Comparison of ENCODE assay signal across 9 cellular contexts in the genomic region with DNA sequence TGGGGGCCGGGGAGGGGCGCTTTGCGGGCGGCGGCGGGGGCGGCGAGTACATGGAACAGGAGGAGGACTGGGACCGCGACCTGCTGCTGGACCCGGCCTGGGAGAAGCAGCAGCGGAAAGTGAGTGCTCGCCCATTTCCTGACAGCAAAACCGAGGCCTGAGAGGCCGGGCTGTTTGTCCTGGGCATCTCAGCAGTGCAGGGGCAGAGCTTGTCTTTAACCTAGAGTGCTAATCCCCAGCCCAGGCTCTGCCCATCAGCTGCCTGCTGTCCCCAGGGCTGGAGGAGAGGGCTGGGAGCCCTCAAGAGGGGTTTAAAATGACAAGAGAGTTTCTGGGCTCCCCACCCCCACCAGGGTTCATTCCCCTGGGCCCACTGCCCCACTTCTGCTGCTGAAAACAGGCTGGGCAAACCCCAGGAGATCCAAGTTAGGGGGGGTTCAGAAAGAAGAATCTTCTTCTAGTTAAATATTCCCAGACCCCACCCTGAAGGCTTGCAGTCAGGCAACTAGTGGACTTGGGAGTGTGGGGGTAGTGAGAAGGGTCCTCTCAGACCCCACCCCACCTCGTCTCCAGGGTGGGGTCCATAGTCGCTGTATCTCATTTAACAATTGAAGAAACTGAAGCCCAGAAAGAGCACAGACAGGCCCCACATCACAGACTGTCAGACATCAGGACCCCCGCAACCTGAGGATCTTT. TPM values are rescaled to one million over a fixed set of nuclear protein-coding genes. Genes with fewer than 3 reads are reported as not detected.
A peak's percentile ranks its signal among the peaks of the same experiment; 100 is the strongest.
DNase-seq lines count a peak whose midpoint lies in the region; ATAC-seq and TF ChIP-seq lines count a peak whose summit lies in the region.
"Had no signal": no experiment of that assay in that cellular context is flagged by ENCODE, and none has a peak within 500 bp of the region (broad histone marks: within the 10 kb centered on the region; RNA-seq: fewer than 3 reads in every experiment).

No MANE protein-coding gene starts in this region.

- H3K27me3 ChIP-seq in CD8-positive, alpha-beta T cell (ENCODE audit: insufficient read depth, low read length): no peaks in the 10 kb centered on the region
- no peaks in the 10 kb centered on the region; the same call in 1 of the 2 replicates for H3K27me3 ChIP-seq in HUES48 (ENCODE audit: control insufficient read depth, insufficient read depth, low read length)

- no peaks in the 10 kb centered on the region for H3K9me3 ChIP-seq in CD8-positive, alpha-beta T cell (ENCODE audit: low read length)
- no peaks in the 10 kb centered on the region for H3K9me3 ChIP-seq in HUES48 (ENCODE audit: control insufficient read depth, insufficient read depth, low read length)

- peaks cover 31% of the 10 kb centered on the region for H3K4me1 ChIP-seq in CD8-positive, alpha-beta T cell (ENCODE audit: insufficient read depth, low read length)
- peaks cover 18% of the 10 kb centered on the region; the same call in 1 of the 2 replicates for H3K4me1 ChIP-seq in HUES48 (ENCODE audit: control insufficient read depth, insufficient read depth, low read length)

- no peak overlapping the region for H3K27ac ChIP-seq in CD8-positive, alpha-beta T cell (ENCODE audit: low read depth, low read length)
- peak overlapping the region; percentile 29 for H3K27ac ChIP-seq in HUES48 (ENCODE audit: low read depth, low read length)

- no peak overlapping the region for H3K4me3 ChIP-seq in CD8-positive, alpha-beta T cell (ENCODE audit: low read depth, low read length)
- peak overlapping the region; percentile 71 for H3K4me3 ChIP-seq in HUES48 (ENCODE audit: low read depth, low read length)

- no peak for ATAC-seq in CD8-positive, alpha-beta T cell

- peak overlapping the region; percentile 84 for H3K4me3 Mint-ChIP-seq in CD8-positive, alpha-beta T cell
- H3K4me3 Mint-ChIP-seq in MCF 10A (ENCODE audit: unreplicated experiment): peak overlapping the region; percentile 78
- peak overlapping the region; percentile 71 for H3K4me3 Mint-ChIP-seq in nephron progenitor cell

- DNase-seq in CD8-positive, alpha-beta T cell: no peak
- DNase-seq in MCF 10A (ENCODE audit: unreplicated experiment) (no peak), nephron progenitor cell (peak; percentile 41), NCI-H345 (lab: John Stamatoyannopoulos, UW) (no peak), SW 1271 (lab: John Stamatoyannopoulos, UW) (no peak), NOMO-1 (lab: John Stamatoyannopoulos, UW; ENCODE audit: unreplicated experiment in 2 of 2) (no peak), NCI-H2081 treated with DMSO at 0.1 percent for 48 hours (lab: John Stamatoyannopoulos, UW) (no peak)
- DNase-seq: small intestine had no signal

- POLR2A ChIA-PET in CD8-positive, alpha-beta T cell (lab: Charles Lee): interaction anchor here (0.6 to 2.7 kb wide), 4 partner anchors 70 to 296 kb away, joined by 3 to 23 read pairs (median 7); partner anchors contain the start of genes RBM14, RBM4B and RCE1
- POLR2A ChIA-PET in MCF 10A (lab: Yijun Ruan, JAX): interaction anchor here (0.6 to 2.8 kb wide), 11 partner anchors 21 to 132 kb away, joined by 3 to 33 read pairs (median 6); partner anchors contain the start of genes BBS1, CCDC87, CCS and CTSF

- TF ChIP-seq CTCF in CD8-positive, alpha-beta T cell (IDR thresholded peaks at IDR 0.05): no peak
- TF ChIP-seq CTCF in MCF 10A (IDR thresholded peaks at IDR 0.05; ENCODE audit: unreplicated experiment): no peak
- no peak for TF ChIP-seq CTCF in nephron progenitor cell (IDR thresholded peaks at IDR 0.05)

- H3K36me3 Mint-ChIP-seq in CD8-positive, alpha-beta T cell: peaks cover 13% of the 10 kb centered on the region
- H3K36me3 Mint-ChIP-seq in MCF 10A (ENCODE audit: insufficient read depth, unreplicated experiment) (peaks cover 13% of the 10 kb centered on the region), nephron progenitor cell (ENCODE audit: low read depth) (peaks cover 16% of the 10 kb centered on the region)

- peaks cover 9% of the 10 kb centered on the region for H3K36me3 ChIP-seq in CD8-positive, alpha-beta T cell (ENCODE audit: insufficient read depth, low read length)
- H3K36me3 ChIP-seq in HUES48 (ENCODE audit: control insufficient read depth, insufficient read depth, low read length): no peaks in the 10 kb centered on the region

- no peak overlapping the region for H3K9ac ChIP-seq in HUES48 (ENCODE audit: low read depth, low read length)

- no TSS peak for BruUV-seq in MCF 10A (replicated peaks; lab: Mats Ljungman, UMichigan)

- no peaks in the 10 kb centered on the region for H3K27me3 Mint-ChIP-seq in CD8-positive, alpha-beta T cell (ENCODE audit: low read depth)
- H3K27me3 Mint-ChIP-seq in MCF 10A (ENCODE audit: insufficient read depth, unreplicated experiment) (peaks cover 15% of the 10 kb centered on the region), nephron progenitor cell (ENCODE audit: low read depth, poor library complexity) (no peaks in the 10 kb centered on the region)

- H3K9me3 Mint-ChIP-seq in CD8-positive, alpha-beta T cell: no peaks in the 10 kb centered on the region
- H3K9me3 Mint-ChIP-seq in MCF 10A (ENCODE audit: unreplicated experiment) (no peaks in the 10 kb centered on the region), nephron progenitor cell (no peaks in the 10 kb centered on the region)

- CTCF ChIA-PET in CD8-positive, alpha-beta T cell (lab: Charles Lee): interaction anchor here (1.0 to 2.6 kb wide), 2 partner anchors 106 to 131 kb away, joined by 3 to 15 read pairs; partner anchors contain the start of gene RBM4B
- CTCF ChIA-PET in MCF 10A (lab: Yijun Ruan, JAX): no interaction called here

- no peak overlapping the region for H3K27ac Mint-ChIP-seq in CD8-positive, alpha-beta T cell
- H3K27ac Mint-ChIP-seq in MCF 10A (ENCODE audit: low read depth, unreplicated experiment): no peak overlapping the region
- H3K27ac Mint-ChIP-seq in nephron progenitor cell: peak overlapping the region; percentile 57

- H3K4me1 Mint-ChIP-seq in CD8-positive, alpha-beta T cell (ENCODE audit: low read depth): peaks cover 33% of the 10 kb centered on the region
- H3K4me1 Mint-ChIP-seq in MCF 10A (ENCODE audit: insufficient read depth, unreplicated experiment): peaks cover 32% of the 10 kb centered on the region
- peaks cover 75% of the 10 kb centered on the region for H3K4me1 Mint-ChIP-seq in nephron progenitor cell

- intact Hi-C loops in CD8-positive, alpha-beta T cell (cut with DNase I, micrococcal nuclease): loop anchor here (1.0 to 10.0 kb wide), 6 partner anchors 37 to 198 kb away; partner anchors contain the start of genes BBS1 (in 1 of the 2), DPP3 (in 1 of the 2), PELI3 (in 1 of the 2) and RBM14 (in 1 of the 2)
- intact Hi-C loops in MCF 10A (cut with micrococcal nuclease): loop anchor here (1.0 kb wide), 1 partner anchor 131 kb away; no protein-coding TSS in a partner anchor

RNA-seq across cellular contexts. Expression of gene ACTN3, which starts 0.4 kb away (rescaled TPM):
- under 1 TPM; 0.17 to 0.27 TPM for total RNA-seq in CD8-positive, alpha-beta T cell
- total RNA-seq in MCF 10A (2022): not detected in 2 replicates

RNA-seq across cellular contexts. Expression of gene ZDHHC24, which starts 1.3 kb away (rescaled TPM):
- 10 to 100 TPM; 15.0 to 15.9 TPM for total RNA-seq in CD8-positive, alpha-beta T cell
- 11.1 and 12.4 TPM in 2 replicates for total RNA-seq in MCF 10A (2022)

RNA-seq across cellular contexts. Expression of gene CTSF, which starts 21.3 kb away (rescaled TPM):
- 10 to 100 TPM; 13.1 to 14.1 TPM for total RNA-seq in CD8-positive, alpha-beta T cell
- total RNA-seq in MCF 10A (2022): 8.6 and 11.8 TPM in 2 replicates

RNA-seq across cellular contexts. Expression of gene BBS1, which starts 36.7 kb away (rescaled TPM):
- total RNA-seq in CD8-positive, alpha-beta T cell: 10 to 100 TPM; 10.8 to 13.5 TPM
- total RNA-seq in MCF 10A (2022): 31.7 and 33.9 TPM in 2 replicates

RNA-seq across cellular contexts. Expression of gene CCDC87, which starts 45.7 kb away (rescaled TPM):
- total RNA-seq in CD8-positive, alpha-beta T cell: under 1 TPM; 0.53 to 0.65 TPM
- total RNA-seq in MCF 10A (2022): not detected in 2 replicates
